Comparison of ENCODE assay signal across 8 cellular contexts in genomic region chr1:148953730-148954129, GRCh38.
DNase-seq lines count a peak whose midpoint lies in the region; TF ChIP-seq lines count a peak whose summit lies in the region.
"Not testable (repeated sequence)": the region's sequence is repeated elsewhere in the genome, so short reads cannot be mapped to it uniquely, and the experiment has no call there.

No MANE protein-coding gene starts in this region.

- peak overlapping the region; percentile 51 for H3K4me3 ChIP-seq in AG04449 (ENCODE audit: low read depth, low read length)
- H3K4me3 ChIP-seq in OCI-LY1 (ENCODE audit: low read depth, low read length, poor library complexity, severe bottlenecking), result peak overlapping the region; percentile 69
- H3K4me3 ChIP-seq in cardiac fibroblast (replicated peaks in 1 of 2; ENCODE audit: low read depth in 2 of 2, low read length in 2 of 2), result peak overlapping the region; percentile 23 to 37
- peak overlapping the region; percentile 51 for H3K4me3 ChIP-seq in fibroblast of the aortic adventitia (ENCODE audit: low read depth, low read length)
- peak overlapping the region; percentile 47 to 59 for H3K4me3 ChIP-seq in muscle layer of duodenum (ENCODE audit: low read depth in 1 of 2, low read length in 2 of 2)
- H3K4me3 ChIP-seq in smooth muscle cell, result peak overlapping the region; percentile 51

- H3K4me1 ChIP-seq in OCI-LY1 (ENCODE audit: insufficient read depth, low read length, severe bottlenecking), result peaks cover 15% of the 10 kb centered on the region
- H3K4me1 ChIP-seq in muscle layer of duodenum (ENCODE audit: control insufficient read depth in 1 of 2, insufficient read depth in 2 of 2, low read length in 2 of 2); smooth muscle cell (ENCODE audit: low read depth): not testable (repeated sequence)

- H3K36me3 ChIP-seq in OCI-LY1 (ENCODE audit: insufficient read depth, low read length); muscle layer of duodenum (ENCODE audit: control insufficient read depth in 1 of 2, insufficient read depth in 2 of 2, low read length in 2 of 2); smooth muscle cell (ENCODE audit: low read depth): not testable (repeated sequence)

- H4K20me1 ChIP-seq in OCI-LY1 (ENCODE audit: insufficient read depth, low read length); smooth muscle cell (ENCODE audit: low read depth): not testable (repeated sequence)

- H2AFZ ChIP-seq in OCI-LY1 (ENCODE audit: low read length); smooth muscle cell (ENCODE audit: low read depth): not testable (repeated sequence)

- not testable (repeated sequence) for H3K79me2 ChIP-seq in OCI-LY1 (ENCODE audit: insufficient read depth, low read length)
- H3K79me2 ChIP-seq in smooth muscle cell (ENCODE audit: low read depth), result peaks cover 22% of the 10 kb centered on the region

- not testable (repeated sequence) for H3K36me3 Mint-ChIP-seq in activated T-cell treated with anti-CD3 and anti-CD28 coated beads, Interleukin-2, amount 50 U/mL, for 24 hours (ENCODE audit: low read depth)

- H3F3A ChIP-seq in OCI-LY1 (ENCODE audit: insufficient read depth, low read length); smooth muscle cell (ENCODE audit: low read depth): not testable (repeated sequence)

- CTCF ChIA-PET in AG04449 (lab: Yijun Ruan, JAX), result not testable (repeated sequence)

- peak overlapping the region; percentile 20; the same call in 1 of the 2 replicates for H3K9ac ChIP-seq in OCI-LY1 (ENCODE audit: low read length)
- H3K9ac ChIP-seq in smooth muscle cell (ENCODE audit: low read depth), result not testable (repeated sequence)

- H3K27ac ChIP-seq in OCI-LY1 (ENCODE audit: low read depth, low read length, poor library complexity, severe bottlenecking); muscle layer of duodenum (ENCODE audit: low read length); smooth muscle cell (ENCODE audit: low read depth): not testable (repeated sequence)

- H3K27me3 Mint-ChIP-seq in activated T-cell treated with anti-CD3 and anti-CD28 coated beads, Interleukin-2, amount 50 U/mL, for 24 hours, result not testable (repeated sequence)

- POLR2A ChIA-PET in AG04449 (lab: Yijun Ruan, JAX), result not testable (repeated sequence)

- not testable (repeated sequence) for DNase-seq in AG04449 (ENCODE audit: low read depth, low spot score); activated T-cell treated with anti-CD3 and anti-CD28 coated beads, Interleukin-2, amount 50 U/mL, for 24 hours; cardiac fibroblast (ENCODE audit: low read depth in 2 of 2); fibroblast of the aortic adventitia (ENCODE audit: low read depth); smooth muscle cell (lab: John Stamatoyannopoulos, UW; ENCODE audit: unreplicated experiment)
- peak; percentile 0 for DNase-seq in HCEC 1CT

- 39% methylated on average over 7 of the region's 7 CpGs for WGBS in smooth muscle cell (ENCODE audit: low lambda C conversion rate)

- not testable (repeated sequence) for H3K27ac Mint-ChIP-seq in activated T-cell treated with anti-CD3 and anti-CD28 coated beads, Interleukin-2, amount 50 U/mL, for 24 hours

- H3K4me2 ChIP-seq in OCI-LY1 (ENCODE audit: low read length), result peak overlapping the region; percentile 82
- peak overlapping the region; percentile 81 for H3K4me2 ChIP-seq in smooth muscle cell

- not testable (repeated sequence) for H3K9me3 Mint-ChIP-seq in activated T-cell treated with anti-CD3 and anti-CD28 coated beads, Interleukin-2, amount 50 U/mL, for 24 hours

- peaks cover 16% of the 10 kb centered on the region for H3K4me1 Mint-ChIP-seq in activated T-cell treated with anti-CD3 and anti-CD28 coated beads, Interleukin-2, amount 50 U/mL, for 24 hours (ENCODE audit: low read depth)

- not testable (repeated sequence) for TF ChIP-seq CTCF in AG04449 (IDR thresholded peaks at IDR 0.05; ENCODE audit: insufficient read depth, low read length, missing control alignments); OCI-LY1 (IDR thresholded peaks at IDR 0.05; ENCODE audit: low read length); cardiac fibroblast (IDR thresholded peaks at IDR 0.05; ENCODE audit: low read depth, low read length); fibroblast of the aortic adventitia (IDR thresholded peaks at IDR 0.05; ENCODE audit: insufficient read depth, low read length); smooth muscle cell (IDR thresholded peaks at IDR 0.05; ENCODE audit: borderline replicate concordance, insufficient read depth, poor library complexity, severe bottlenecking)

- H3K9me2 ChIP-seq in OCI-LY1 (ENCODE audit: low read depth, low read length), result not testable (repeated sequence)

- peak overlapping the region; percentile 72 for H3K4me3 Mint-ChIP-seq in activated T-cell treated with anti-CD3 and anti-CD28 coated beads, Interleukin-2, amount 50 U/mL, for 24 hours

- H3K27me3 ChIP-seq in OCI-LY1 (ENCODE audit: insufficient read depth, low read length); muscle layer of duodenum (ENCODE audit: low read depth, low read length); smooth muscle cell (ENCODE audit: low read depth): not testable (repeated sequence)

- H3K9me3 ChIP-seq in OCI-LY1 (ENCODE audit: low read length); muscle layer of duodenum (ENCODE audit: control insufficient read depth in 1 of 2, low read length in 2 of 2); smooth muscle cell (replicated peaks; ENCODE audit: low read depth): not testable (repeated sequence)
